20 cellular contexts compared by ENCODE assay signal in the genomic region with DNA sequence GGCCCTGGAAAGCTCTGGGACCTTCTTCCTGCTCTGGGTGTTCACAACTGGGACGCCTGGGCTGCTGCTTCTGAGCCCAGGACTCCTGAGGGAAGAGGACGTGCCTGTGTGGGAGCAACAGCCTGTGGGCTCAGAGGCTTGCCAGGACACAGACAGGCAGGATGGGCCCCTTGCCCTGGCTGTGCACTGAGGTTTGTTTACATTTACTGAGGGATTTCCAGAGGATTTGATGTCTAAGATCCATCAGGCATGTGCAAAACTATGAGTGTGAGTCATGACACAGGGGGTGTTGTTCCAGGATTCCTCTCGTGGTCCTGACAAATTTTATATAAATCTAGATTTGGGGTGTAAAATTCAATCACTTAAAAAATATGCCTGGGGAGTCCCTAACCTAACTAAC. TPM values are rescaled to one million over a fixed set of nuclear protein-coding genes. Genes with fewer than 3 reads are reported as not detected.
DNase-seq lines count a peak whose midpoint lies in the region; ATAC-seq, FAIRE-seq and TF ChIP-seq lines count a peak whose summit lies in the region.
"Had no signal": no experiment of that assay in that cellular context is flagged by ENCODE, and none has a peak within 500 bp of the region (broad histone marks: within the 10 kb centered on the region; RNA-seq: fewer than 3 reads in every experiment).

No MANE protein-coding gene starts in this region.

- no peak for TF ChIP-seq POLR2A in stomach (IDR thresholded peaks at IDR 0.05)

- H3K27me3 Mint-ChIP-seq in HFFc6 (ENCODE audit: insufficient read depth) (peaks cover 36% of the 10 kb centered on the region), astrocyte (ENCODE audit: low read depth, unreplicated experiment) (peaks cover 4% of the 10 kb centered on the region), GM23338 (ENCODE audit: insufficient read depth, low read depth, poor library complexity) (peaks cover 4% of the 10 kb centered on the region)
- H3K27me3 Mint-ChIP-seq: type B pancreatic cell had no signal

- FAIRE-seq in astrocyte (lab: Jason Lieb, UNC) = no peak
- FAIRE-seq: H54 had no signal

- H3K4me3 Mint-ChIP-seq in HFFc6 (no peak overlapping the region), astrocyte (ENCODE audit: unreplicated experiment) (no peak overlapping the region), GM23338 (no peak overlapping the region)
- H3K4me3 Mint-ChIP-seq: activated T-helper 1 cell treated with anti-CD3 and anti-CD28 coated beads, Interleukin-12 subunit alpha, Interleukin-12 subunit beta, Interleukin-2, Interleukin-4 antibody, amounts not matched to agents 30 ng/mL and 10 ng/mL and 1 ng/mL, durations not matched to agents 14 hours and 24 hours and 36 hours; naive thymus-derived CD8-positive, alpha-beta T cell; type B pancreatic cell had no signal

- no peaks in the 10 kb centered on the region for H3F3A ChIP-seq in GM23338 (replicated peaks; ENCODE audit: low read depth)

- H3K9me3 ChIP-seq in astrocyte (ENCODE audit: insufficient read depth, low read depth, low read length) (no peaks in the 10 kb centered on the region), stomach (no peaks in the 10 kb centered on the region)
- H3K9me3 ChIP-seq: left ventricle myocardium inferior had no signal

- H3K9me3 Mint-ChIP-seq in HFFc6 (no peaks in the 10 kb centered on the region), astrocyte (ENCODE audit: unreplicated experiment) (no peaks in the 10 kb centered on the region), GM23338 (no peaks in the 10 kb centered on the region)
- H3K9me3 Mint-ChIP-seq: activated T-helper 1 cell treated with anti-CD3 and anti-CD28 coated beads, Interleukin-12 subunit alpha, Interleukin-12 subunit beta, Interleukin-2, Interleukin-4 antibody, amounts not matched to agents 30 ng/mL and 10 ng/mL and 1 ng/mL, durations not matched to agents 14 hours and 24 hours and 36 hours; naive thymus-derived CD8-positive, alpha-beta T cell; type B pancreatic cell had no signal

- peaks cover 4% of the 10 kb centered on the region; the same call in 1 of the 2 replicates for H3K9me2 ChIP-seq in GM23338 (ENCODE audit: insufficient read depth)

- ATAC-seq in GM23338 = no peak
- ATAC-seq: heart left ventricle; naive thymus-derived CD8-positive, alpha-beta T cell had no signal

- H3K4me1 Mint-ChIP-seq in HFFc6 (ENCODE audit: low read depth) (peaks cover 15% of the 10 kb centered on the region), astrocyte (ENCODE audit: low read depth, unreplicated experiment) (peaks cover 18% of the 10 kb centered on the region), GM23338 (peaks cover 6% of the 10 kb centered on the region; the same call in 2 of the 3 replicates)

- H3K27me3 ChIP-seq in astrocyte (ENCODE audit: insufficient read depth, low read length) (no peaks in the 10 kb centered on the region), stomach (no peaks in the 10 kb centered on the region), GM23338 (ENCODE audit: insufficient read depth) (no peaks in the 10 kb centered on the region)
- H3K27me3 ChIP-seq: heart left ventricle had no signal

- no peak overlapping the region for H3K27ac Mint-ChIP-seq in HFFc6
- no peak overlapping the region for H3K27ac Mint-ChIP-seq in astrocyte (ENCODE audit: unreplicated experiment)
- H3K27ac Mint-ChIP-seq in GM23338 = no peak overlapping the region
- H3K27ac Mint-ChIP-seq: activated T-helper 1 cell treated with anti-CD3 and anti-CD28 coated beads, Interleukin-12 subunit alpha, Interleukin-12 subunit beta, Interleukin-2, Interleukin-4 antibody, amounts not matched to agents 30 ng/mL and 10 ng/mL and 1 ng/mL, durations not matched to agents 14 hours and 24 hours and 36 hours; naive thymus-derived CD8-positive, alpha-beta T cell; type B pancreatic cell had no signal

- H3K4me1 ChIP-seq in astrocyte (ENCODE audit: insufficient read depth, low read length) (peaks cover 5% of the 10 kb centered on the region), stomach (peaks cover 4 to 17% (median 12%) of the 10 kb centered on the region in 4 donors), GM23338 (ENCODE audit: insufficient read depth) (no peaks in the 10 kb centered on the region)
- H3K4me1 ChIP-seq: heart left ventricle, left ventricle myocardium inferior had no signal

- H3K4me2 ChIP-seq in astrocyte (ENCODE audit: low read length) (peak overlapping the region; percentile 54), GM23338 (no peak overlapping the region)

- H2AFZ ChIP-seq in astrocyte (ENCODE audit: low read depth, low read length) = no peak overlapping the region
- no peak overlapping the region for H2AFZ ChIP-seq in GM23338

- H3K79me2 ChIP-seq in astrocyte (ENCODE audit: insufficient read depth, low read length) (no peaks in the 10 kb centered on the region), GM23338 (replicated peaks; ENCODE audit: insufficient read depth) (no peaks in the 10 kb centered on the region)

- no peak overlapping the region for H3K27ac ChIP-seq in astrocyte (ENCODE audit: low read depth, low read length)
- peak overlapping the region in 3 of 5 donors; percentile 29 to 55 (median 53) for H3K27ac ChIP-seq in stomach
- H3K27ac ChIP-seq in GM23338 (ENCODE audit: low read depth) = no peak overlapping the region
- H3K27ac ChIP-seq: heart left ventricle, left ventricle myocardium inferior had no signal

- no peaks in the 10 kb centered on the region for H3K36me3 Mint-ChIP-seq in HFFc6 (ENCODE audit: low read depth)
- H3K36me3 Mint-ChIP-seq in astrocyte (ENCODE audit: low read depth, unreplicated experiment) = no peaks in the 10 kb centered on the region
- H3K36me3 Mint-ChIP-seq in GM23338 (ENCODE audit: low read depth) = no peaks in the 10 kb centered on the region
- H3K36me3 Mint-ChIP-seq: type B pancreatic cell had no signal

- intact Hi-C loops in stomach (cut with DNase I; ENCODE audit: low total_unique reads) = no loop called here

- no peak overlapping the region for H3K9ac ChIP-seq in astrocyte (ENCODE audit: low read length)

- H3K36me3 ChIP-seq in astrocyte (ENCODE audit: insufficient read depth, low read length) = no peaks in the 10 kb centered on the region
- H3K36me3 ChIP-seq in stomach = no peaks in the 10 kb centered on the region
- H3K36me3 ChIP-seq in GM23338 (ENCODE audit: insufficient read depth) = no peaks in the 10 kb centered on the region
- H3K36me3 ChIP-seq: heart left ventricle, left ventricle myocardium inferior had no signal

- no peak for TF ChIP-seq EP300 in stomach (IDR thresholded peaks at IDR 0.05)

- DNase-seq in HFFc6 = peak; percentile 19
- DNase-seq in astrocyte (ENCODE audit: low read depth) = peak; percentile 65
- peak; percentile 4 for DNase-seq in foreskin melanocyte
- DNase-seq in stomach = no peak
- no peak for DNase-seq in activated CD4-positive, CD25-positive, alpha-beta regulatory T cell treated with anti-CD3 and anti-CD28 coated beads, Interleukin-2, amount 50 U/mL, for 72 hours
- no peak for DNase-seq in GM23338 (ENCODE audit: low spot score)
- DNase-seq in ecto neural progenitor cell (ENCODE audit: low spot score) = no peak
- DNase-seq in stimulated activated CD8-positive, alpha-beta memory T cell treated with anti-CD3 and anti-CD28 coated beads, Interleukin-4, amount 100 ng/mL, for 48 hours = no peak
- DNase-seq: activated CD4-positive, alpha-beta T cell treated with anti-CD3 and anti-CD28 coated beads, Interleukin-2, amount 50 U/mL, for 48 hours; CD8-positive, alpha-beta memory T cell; heart left ventricle; Kasumi-1; left ventricle myocardium inferior; naive thymus-derived CD8-positive, alpha-beta T cell; NCI-H187; NCI-H526 treated with DMSO at 0.1 percent for 48 hours; stimulated activated CD4-positive, alpha-beta T cell treated with anti-CD3 and anti-CD28 coated beads, Interleukin-2, amount 100 ng/mL, for 48 hours had no signal

- TF ChIP-seq CTCF in HFFc6 (IDR thresholded peaks at IDR 0.05) = no peak
- no peak for TF ChIP-seq CTCF in astrocyte (IDR thresholded peaks at IDR 0.05; ENCODE audit: insufficient read depth, low read depth, low read length)
- no peak for TF ChIP-seq CTCF in stomach (IDR thresholded peaks at IDR 0.05)
- no peak for TF ChIP-seq CTCF in GM23338 (conservative IDR thresholded peaks at IDR 0.05; ENCODE audit: low read depth in 2 of 2)

- H3K4me3 ChIP-seq in astrocyte (ENCODE audit: insufficient read depth, low read depth, low read length) = no peak overlapping the region
- H3K4me3 ChIP-seq in stomach = no peak overlapping the region
- H3K4me3 ChIP-seq in GM23338 = no peak overlapping the region
- H3K4me3 ChIP-seq: heart left ventricle, left ventricle myocardium inferior had no signal

- H4K20me1 ChIP-seq in astrocyte (ENCODE audit: insufficient read depth, low read length) (no peaks in the 10 kb centered on the region), GM23338 (replicated peaks; ENCODE audit: insufficient read depth) (no peaks in the 10 kb centered on the region; the same call in 1 of the 2 replicates)

- WGBS in stomach, 5 donors = 51 to 80% (median 55%) methylated on average over 3 of the region's 3 CpGs

RNA-seq across cellular contexts. Expression of a gene that starts 10.6 kb away (rescaled TPM):
- not detected for total RNA-seq in HFFc6 (2021; fragmentation: NEBNext Ultra II Directional; extraction: Animal tissue kit (Norgen Biotek cat#: 25700))
- total RNA-seq in astrocyte = not detected in 2 replicates
- 1 to 10 TPM in 2 of 5 donors, not detected in 3; 1.1 to 1.2 TPM for total RNA-seq in stomach
- polyA plus RNA-seq in stomach = under 1 TPM in 1 of 3 donors, not detected in 2; 0.08 TPM
- total RNA-seq in GM23338 (2014; rRNA removed; shearing (Covaris generic)) = not detected in 2 replicates
- polyA plus RNA-seq in GM23338 (2016; fragmentation: Nextera tagmentation; extraction: Ambion mirVana) = not detected in 2 replicates
- total RNA-seq: activated T-helper 1 cell treated with anti-CD3 and anti-CD28 coated beads, Interleukin-12 subunit alpha, Interleukin-12 subunit beta, Interleukin-2, Interleukin-4 antibody, amounts not matched to agents 30 ng/mL and 10 ng/mL and 1 ng/mL, durations not matched to agents 14 hours and 24 hours and 36 hours; heart left ventricle; left ventricle myocardium inferior had no signal

RNA-seq across cellular contexts. Expression of a gene that starts 46.3 kb away (rescaled TPM):
- total RNA-seq in HFFc6 (2021; fragmentation: NEBNext Ultra II Directional; extraction: Animal tissue kit (Norgen Biotek cat#: 25700)) = not detected
- not detected in 2 replicates for total RNA-seq in astrocyte
- total RNA-seq in stomach = 10 to 100 TPM in 1 of 5 donors, 1 to 10 TPM in 1, not detected in 3; 1.1 to 14.8 TPM
- 1 to 10 TPM in 1 of 3 donors, under 1 TPM in 2; 0.31 to 3.2 (median 0.70) TPM for polyA plus RNA-seq in stomach
- not detected in 2 replicates for total RNA-seq in GM23338 (2014; rRNA removed; shearing (Covaris generic))
- polyA plus RNA-seq in GM23338 (2016; fragmentation: Nextera tagmentation; extraction: Ambion mirVana) = 0.10 and 0.24 TPM in 2 replicates

RNA-seq across cellular contexts. Expression of a gene that starts 55.0 kb away (rescaled TPM):
- total RNA-seq in HFFc6 (2021; fragmentation: NEBNext Ultra II Directional; extraction: Animal tissue kit (Norgen Biotek cat#: 25700)) = 10 to 100 TPM; 13.0 to 20.0 (median 15.8) TPM
- total RNA-seq in astrocyte (20.6 and 25.9 TPM in 2 replicates), stomach (10 to 100 TPM in 3 of 5 donors, 1 to 10 TPM in 2; 3.8 to 62.4 (median 25.0) TPM)
- polyA plus RNA-seq in stomach (1 to 10 TPM; 5.3 to 8.6 (median 6.0) TPM), GM23338 (2016; fragmentation: Nextera tagmentation; extraction: Ambion mirVana) (3.6 and 6.3 TPM in 2 replicates)
- 11.6 and 13.9 TPM in 2 replicates for total RNA-seq in GM23338 (2014; rRNA removed; shearing (Covaris generic))

Comparison
In these comparisons a context has a peak if more than half of its experiments do, and no peak if none do; other contexts are left out.
1. DNase-seq: peak in HFFc6 (single experiment), astrocyte (single experiment) and foreskin melanocyte (single experiment); none in stomach (single experiment), activated CD4-positive, CD25-positive, alpha-beta regulatory T cell treated with anti-CD3 and anti-CD28 coated beads, Interleukin-2, amount 50 U/mL, for 72 hours (single experiment), GM23338 (single experiment), ecto neural progenitor cell (single experiment) and stimulated activated CD8-positive, alpha-beta memory T cell treated with anti-CD3 and anti-CD28 coated beads, Interleukin-4, amount 100 ng/mL, for 48 hours (single experiment).
2. H3K27ac ChIP-seq: peak in stomach (3 of 5); none in astrocyte (single experiment) and GM23338 (single experiment).